24 cellular contexts compared by ENCODE assay signal in genomic region chr18:62125702-62126101, GRCh38.
"Had no signal": no experiment of that assay in that cellular context is flagged by ENCODE, and none has a peak within 500 bp of the region (broad histone marks: within the 10 kb centered on the region; RNA-seq: fewer than 3 reads in every experiment).

No MANE protein-coding gene starts in this region.

- H3K27ac ChIP-seq: left lung, lower lobe of right lung, neural progenitor cell, neutrophil, right atrium auricular region, skin epidermis, spleen, tibial nerve, uterus had no signal

- H3K27me3 ChIP-seq: left lung, neural progenitor cell, neutrophil, right atrium auricular region, spleen, tibial nerve, uterus had no signal

- FAIRE-seq: keratinocyte had no signal

- DNase-seq: hypothalamus; left colon; left lung; lower lobe of right lung; mammary epithelial cell; mesendoderm; naive B cell; natural killer cell; nephron progenitor cell; occipital lobe; spleen; stimulated activated CD4-positive, alpha-beta T cell treated with anti-CD3 and anti-CD28 coated beads, Interleukin-4, amount 100 ng/mL, for 24 hours; stimulated activated naive CD4-positive, alpha-beta T cell treated with Interleukin-2 at 50 U/mL for 16 hours; stimulated activated naive CD8-positive, alpha-beta T cell treated with anti-CD3 and anti-CD28 coated beads, Interleukin-15, amount 100 ng/mL, for 72 hours; substantia nigra; uterus had no signal

- H3K4me2 ChIP-seq: neural progenitor cell had no signal

- H3K4me3 ChIP-seq: left lung, lower lobe of right lung, neural progenitor cell, right atrium auricular region, skin epidermis, spleen, tibial nerve, uterus had no signal

- H3K36me3 ChIP-seq: left lung, lower lobe of right lung, neural progenitor cell, neutrophil, tibial nerve, uterus had no signal

- H3K9ac ChIP-seq: neural progenitor cell had no signal

- ATAC-seq: left colon; left lung; lower lobe of right lung; natural killer cell; sciatic nerve; stimulated activated effector memory CD8-positive, alpha-beta T cell treated with anti-CD3 and anti-CD28 coated beads, Interleukin-12 subunit alpha, Interleukin-12 subunit beta, amount 100 ng/mL, for 72 hours; stimulated activated naive CD8-positive, alpha-beta T cell treated with anti-CD3 and anti-CD28 coated beads, Interleukin-15, amount 100 ng/mL, for 72 hours had no signal

- H3K4me1 ChIP-seq: left lung, lower lobe of right lung, neural progenitor cell, right atrium auricular region, spleen, tibial nerve, uterus had no signal

- H3K9me3 ChIP-seq: left lung, lower lobe of right lung, neutrophil, right atrium auricular region, spleen, tibial nerve, uterus had no signal

- H2AFZ ChIP-seq: neural progenitor cell had no signal
